In the genomic region with DNA sequence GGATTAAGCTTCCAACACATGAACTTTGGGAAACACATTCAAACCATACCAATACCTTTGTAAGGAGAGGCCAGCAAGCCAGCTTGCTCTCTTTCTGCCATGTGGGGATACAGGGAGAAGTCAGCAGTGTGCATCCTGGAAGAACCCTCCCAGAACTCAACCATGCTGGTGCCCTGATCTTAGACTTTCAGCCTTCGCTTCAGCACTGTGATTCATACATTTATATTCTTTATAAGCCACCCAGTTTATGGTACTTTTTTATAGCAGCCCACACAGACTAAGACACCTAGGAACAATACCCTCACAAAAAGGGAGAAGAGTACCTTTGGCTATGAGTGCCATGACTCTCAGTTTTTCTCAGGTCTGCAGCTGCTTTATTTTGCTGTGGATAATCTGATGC, we compare ENCODE assay signal across 26 cellular contexts. TPM values are rescaled to one million over a fixed set of nuclear protein-coding genes. Genes with fewer than 3 reads are reported as not detected.
A peak's percentile ranks its signal among the peaks of the same experiment; 100 is the strongest.
DNase-seq lines count a peak whose midpoint lies in the region; ATAC-seq, FAIRE-seq and TF ChIP-seq lines count a peak whose summit lies in the region.
"Had no signal": no experiment of that assay in that cellular context is flagged by ENCODE, and none has a peak within 500 bp of the region (broad histone marks: within the 10 kb centered on the region; RNA-seq: fewer than 3 reads in every experiment).

No MANE protein-coding gene starts in this region.

- H3K14ac ChIP-seq in trophoblast cell (ENCODE audit: low read length), result no peak overlapping the region

- no peak for TF ChIP-seq RAD21 in SK-N-SH (IDR thresholded peaks at IDR 0.05; ENCODE audit: low read length)

- no peaks in the 10 kb centered on the region for H4K20me1 ChIP-seq in OCI-LY7 (ENCODE audit: insufficient read depth, low read length)
- no peaks in the 10 kb centered on the region for H4K20me1 ChIP-seq in SK-N-SH (ENCODE audit: insufficient read depth)
- H4K20me1 ChIP-seq: BLaER1 treated with 17β-estradiol and CSF1 and Interleukin-3, amounts not matched to agents 10 nM and 100 nM had no signal

- no peak overlapping the region for H3K18ac ChIP-seq in trophoblast cell (ENCODE audit: low read length)

- BruUV-seq in OCI-LY7 (replicated peaks; lab: Mats Ljungman, UMichigan), result no TSS peak

- no peaks in the 10 kb centered on the region for H3K9me3 ChIP-seq in OCI-LY7 (ENCODE audit: low read length)
- H3K9me3 ChIP-seq in trophoblast cell (ENCODE audit: insufficient read depth, low read depth, low read length), result no peaks in the 10 kb centered on the region
- no peaks in the 10 kb centered on the region for H3K9me3 ChIP-seq in SK-N-SH
- H3K9me3 ChIP-seq: A549; BE2C; BLaER1 treated with 17β-estradiol and CSF1 and Interleukin-3, amounts not matched to agents 10 nM and 100 nM had no signal

- H4K91ac ChIP-seq in trophoblast cell (ENCODE audit: low read depth, low read length), result no peak overlapping the region

- TF ChIP-seq EP300 in SK-N-SH (IDR thresholded peaks at IDR 0.05; ENCODE audit: borderline replicate concordance in 1 of 2, low read depth in 1 of 2, low read length in 1 of 2), result no peak

- FAIRE-seq in GM19239 (lab: Jason Lieb, UNC), result no peak
- FAIRE-seq: A549, D721Med, GM12878, GM18507, H1 had no signal

- ATAC-seq in left colon (peak; percentile 61), GM19452 (IDR thresholded peaks at IDR 0.05; ENCODE audit: unreplicated experiment) (no peak)
- ATAC-seq: A549, GM12878 had no signal

- H3K4me1 ChIP-seq in OCI-LY7 (ENCODE audit: insufficient read depth, low read length, poor library complexity, severe bottlenecking), result no peaks in the 10 kb centered on the region
- H3K4me1 ChIP-seq in trophoblast cell (ENCODE audit: control insufficient read depth in 1 of 2, insufficient read depth in 2 of 2, low read length in 2 of 2), result no peaks in the 10 kb centered on the region
- H3K4me1 ChIP-seq in SK-N-SH (ENCODE audit: control insufficient read depth in 1 of 2, insufficient read depth in 2 of 2, low read depth in 1 of 2, low read length in 1 of 2), result no peaks in the 10 kb centered on the region; a peak in 1 of 4 replicates
- H3K4me1 ChIP-seq: A549, BE2C had no signal

- no peaks in the 10 kb centered on the region for H3K36me3 ChIP-seq in OCI-LY7 (ENCODE audit: insufficient read depth, low read length)
- H3K36me3 ChIP-seq in trophoblast cell (ENCODE audit: control insufficient read depth in 1 of 2, insufficient read depth in 2 of 2, low read length in 2 of 2), result no peaks in the 10 kb centered on the region
- no peaks in the 10 kb centered on the region for H3K36me3 ChIP-seq in SK-N-SH (replicated peaks in 1 of 2; ENCODE audit: control insufficient read depth in 1 of 2, insufficient read depth in 2 of 2, low read length in 1 of 2)
- H3K36me3 ChIP-seq: BE2C; BLaER1 treated with 17β-estradiol and CSF1 and Interleukin-3, amounts not matched to agents 10 nM and 100 nM had no signal

- no peaks in the 10 kb centered on the region for H3K9me2 ChIP-seq in OCI-LY7 (ENCODE audit: insufficient read depth, low read length)
- no peaks in the 10 kb centered on the region for H3K9me2 ChIP-seq in SK-N-SH

- H3K23ac ChIP-seq in trophoblast cell (ENCODE audit: low read length), result no peak overlapping the region

- H2BK5ac ChIP-seq in trophoblast cell (ENCODE audit: low read depth, low read length, poor library complexity), result no peak overlapping the region

- intact Hi-C loops in OCI-LY7 (cut with micrococcal nuclease; ENCODE audit: unreplicated experiment) (no loop called here), left colon (cut with DNase I, micrococcal nuclease) (no loop called here)

- no peak overlapping the region for H4K8ac ChIP-seq in trophoblast cell (ENCODE audit: low read depth, low read length)

- H2BK120ac ChIP-seq in trophoblast cell (ENCODE audit: insufficient read depth, low read length, poor library complexity), result no peak overlapping the region

- H2AFZ ChIP-seq in OCI-LY7 (ENCODE audit: low read length) (peak overlapping the region; percentile 78), trophoblast cell (ENCODE audit: insufficient read depth, low read length, poor library complexity) (no peak overlapping the region), SK-N-SH (ENCODE audit: low read depth) (no peak overlapping the region)
- H2AFZ ChIP-seq: GM23248 had no signal

- no peak overlapping the region for H3K4ac ChIP-seq in trophoblast cell (ENCODE audit: low read depth, low read length)

- H2BK12ac ChIP-seq in trophoblast cell (ENCODE audit: low read length), result no peak overlapping the region

- no peak overlapping the region for H2AK5ac ChIP-seq in trophoblast cell (ENCODE audit: low read length)

- H3K9ac ChIP-seq in trophoblast cell (ENCODE audit: low read length), result no peak overlapping the region
- no peak overlapping the region for H3K9ac ChIP-seq in SK-N-SH
- H3K9ac ChIP-seq: BLaER1 treated with 17β-estradiol and CSF1 and Interleukin-3, amounts not matched to agents 10 nM and 100 nM; GM23248 had no signal

- WGBS in trophoblast cell (ENCODE audit: extremely low coverage, insufficient coverage, insufficient read length), result no CpG with 5 or more reads among the region's 1 CpG
- WGBS in SK-N-SH (ENCODE audit: low lambda C conversion rate), result 20% methylated on average over 1 of the region's 1 CpG

- POLR2A ChIA-PET in OCI-LY7 (lab: Charles Lee), result no interaction called here
- POLR2A ChIA-PET in SK-N-SH (lab: Yijun Ruan, JAX), result no interaction called here

- H3F3A ChIP-seq in SK-N-SH (replicated peaks; ENCODE audit: insufficient read depth), result no peaks in the 10 kb centered on the region

- H3K79me2 ChIP-seq in OCI-LY7 (ENCODE audit: insufficient read depth, low read depth, low read length), result no peaks in the 10 kb centered on the region
- H3K79me2 ChIP-seq in trophoblast cell (ENCODE audit: control insufficient read depth, insufficient read depth, low read length, poor library complexity), result no peaks in the 10 kb centered on the region
- no peaks in the 10 kb centered on the region for H3K79me2 ChIP-seq in SK-N-SH (ENCODE audit: insufficient read depth)

- H3K27ac ChIP-seq in OCI-LY7 (ENCODE audit: low read depth, low read length, poor library complexity, severe bottlenecking) (no peak overlapping the region), trophoblast cell (ENCODE audit: low read depth, low read length) (no peak overlapping the region), SK-N-SH (ENCODE audit: low read depth in 2 of 2, low read length in 1 of 2) (no peak overlapping the region)
- H3K27ac ChIP-seq: A549; BLaER1 treated with 17β-estradiol and CSF1 and Interleukin-3, amounts not matched to agents 10 nM and 100 nM; GM23248 had no signal

- no peak overlapping the region for H4K12ac ChIP-seq in trophoblast cell (ENCODE audit: low read depth, low read length)

- no peaks in the 10 kb centered on the region for H3K27me3 ChIP-seq in trophoblast cell (ENCODE audit: insufficient read depth, low read length)
- no peaks in the 10 kb centered on the region for H3K27me3 ChIP-seq in SK-N-SH (ENCODE audit: insufficient read depth)
- H3K27me3 ChIP-seq: BE2C; BLaER1 treated with 17β-estradiol and CSF1 and Interleukin-3, amounts not matched to agents 10 nM and 100 nM had no signal

- H3K4me2 ChIP-seq in OCI-LY7 (ENCODE audit: low read length) (no peak overlapping the region), trophoblast cell (ENCODE audit: low read length) (no peak overlapping the region), SK-N-SH (no peak overlapping the region)
- H3K4me2 ChIP-seq: A549; BLaER1 treated with 17β-estradiol and CSF1 and Interleukin-3, amounts not matched to agents 10 nM and 100 nM had no signal

- DNase-seq in OCI-LY7 (ENCODE audit: low spot score) (no peak), left colon (no peak), trophoblast cell (peak; percentile 7 to 29), SK-N-SH (no peak), GM19239 (ENCODE audit: insufficient read length, low spot score) (no peak)
- DNase-seq: 8988T; ACHN; AML-193; BE2C; CD4-positive, alpha-beta T cell; CD8-positive, alpha-beta memory T cell; DMS 273 treated with DMSO at 0.1 percent for 48 hours; DMS79; EL; GDM1; H7; HCEC 1CT had no signal

- TF ChIP-seq CTCF in OCI-LY7 (conservative IDR thresholded peaks at IDR 0.05; ENCODE audit: low read length) (no peak), SK-N-SH (IDR thresholded peaks at IDR 0.05) (no peak)

- H3K79me1 ChIP-seq in trophoblast cell (ENCODE audit: low read length), result no peaks in the 10 kb centered on the region

- H3K4me3 ChIP-seq in OCI-LY7 (ENCODE audit: low read depth, low read length, poor library complexity, severe bottlenecking) (no peak overlapping the region), trophoblast cell (ENCODE audit: low read depth, low read length) (no peak overlapping the region), SK-N-SH (ENCODE audit: low read depth in 2 of 2, low read length in 1 of 2) (no peak overlapping the region)
- H3K4me3 ChIP-seq: A549; BLaER1 treated with 17β-estradiol and CSF1 and Interleukin-3, amounts not matched to agents 10 nM and 100 nM; GM12878; GM23248 had no signal

- CTCF ChIA-PET in OCI-LY7 (lab: Charles Lee; ENCODE audit: unreplicated experiment), result no interaction called here
- CTCF ChIA-PET in SK-N-SH (lab: Yijun Ruan, JAX), result no interaction called here

TF ChIP-seq in SK-N-SH, 30 proteins besides CTCF, POLR2A, EP300 and RAD21 (continues in another document):
- TF ChIP-seq, protein P1, sequence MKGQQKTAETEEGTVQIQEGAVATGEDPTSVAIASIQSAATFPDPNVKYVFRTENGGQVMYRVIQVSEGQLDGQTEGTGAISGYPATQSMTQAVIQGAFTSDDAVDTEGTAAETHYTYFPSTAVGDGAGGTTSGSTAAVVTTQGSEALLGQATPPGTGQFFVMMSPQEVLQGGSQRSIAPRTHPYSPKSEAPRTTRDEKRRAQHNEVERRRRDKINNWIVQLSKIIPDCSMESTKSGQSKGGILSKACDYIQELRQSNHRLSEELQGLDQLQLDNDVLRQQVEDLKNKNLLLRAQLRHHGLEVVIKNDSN (IDR thresholded peaks at IDR 0.05; ENCODE audit: borderline replicate concordance, low read depth), result no peak
- TF ChIP-seq RFX5 (IDR thresholded peaks at IDR 0.05; ENCODE audit: low read length), result no peak

RNA-seq across cellular contexts. Expression of gene C1orf87, which starts 35.9 kb away (rescaled TPM):
- not detected in 2 replicates for total RNA-seq in OCI-LY7 (2014; rRNA removed; shearing (Covaris generic))
- total RNA-seq in OCI-LY7 (2022) (not detected in 2 replicates), left colon (not detected)
- 0.04 and 0.06 TPM in 2 replicates for polyA plus RNA-seq in trophoblast cell (2013)
- not detected in 2 replicates for polyA plus RNA-seq in SK-N-SH (2012; rRNA removed)
- not detected in 2 replicates for polyA plus RNA-seq in SK-N-SH (2012; cell fraction: cytosol; rRNA removed)
- not detected in 2 replicates for polyA plus RNA-seq in SK-N-SH (2012; cell fraction: nucleus; rRNA removed)
- total RNA-seq: CD4-positive, alpha-beta T cell; CD8-positive, alpha-beta memory T cell; GM12878; GM23248; H7 had no signal
- polyA plus RNA-seq: A549; CD14-positive monocyte; CD8-positive, alpha-beta memory T cell; GM12878; GM23248; H1 had no signal

Comparison
In these comparisons a context has a peak if more than half of its experiments do, and no peak if none do; other contexts are left out.
1. DNase-seq: peak in trophoblast cell (2 of 2); none in OCI-LY7 (single experiment), left colon (0 of 2), SK-N-SH (single experiment) and GM19239 (single experiment).